Comparison of ENCODE assay signal across 9 cellular contexts in genomic region chr17:48647103-48647963, GRCh38. TPM values are rescaled to one million over a fixed set of nuclear protein-coding genes. Genes with fewer than 3 reads are reported as not detected.
A peak's percentile ranks its signal among the peaks of the same experiment; 100 is the strongest.
DNase-seq lines count a peak whose midpoint lies in the region; ATAC-seq and TF ChIP-seq lines count a peak whose summit lies in the region.
"Had no signal": no experiment of that assay in that cellular context is flagged by ENCODE, and none has a peak within 500 bp of the region (broad histone marks: within the 10 kb centered on the region; RNA-seq: fewer than 3 reads in every experiment).

No MANE protein-coding gene starts in this region.

- peaks cover 27 to 60% of the 10 kb centered on the region in 2 donors for H3K27me3 Mint-ChIP-seq in effector memory CD8-positive, alpha-beta T cell

- peak overlapping the region; percentile 80 to 91 for H3K4me3 Mint-ChIP-seq in effector memory CD8-positive, alpha-beta T cell

- H3K27ac ChIP-seq in MM.1S (ENCODE audit: low read length) (peak overlapping the region; percentile 28; the same call in 1 of the 2 replicates), osteoblast (ENCODE audit: low read depth, low read length) (no peak overlapping the region)

- ATAC-seq in effector memory CD8-positive, alpha-beta T cell (replicated peaks), result peak; percentile 11
- no peak for ATAC-seq in HG02870 (IDR thresholded peaks at IDR 0.05; ENCODE audit: unreplicated experiment)
- no peak for ATAC-seq in HG03439 (IDR thresholded peaks at IDR 0.05; ENCODE audit: unreplicated experiment)
- no peak for ATAC-seq in GM21360 (IDR thresholded peaks at IDR 0.05; ENCODE audit: unreplicated experiment)

- H3K9me3 Mint-ChIP-seq in effector memory CD8-positive, alpha-beta T cell, result no peaks in the 10 kb centered on the region

- H3K79me2 ChIP-seq in MM.1S (ENCODE audit: low read length) (no peaks in the 10 kb centered on the region), osteoblast (ENCODE audit: insufficient read depth, low read length) (no peaks in the 10 kb centered on the region)

- peak overlapping the region; percentile 65 for H3K9ac ChIP-seq in MM.1S (ENCODE audit: low read length)

- peak; percentile 58 for DNase-seq in ELF-1 (ENCODE audit: low read depth, low spot score)
- DNase-seq in MM.1S, result peak; percentile 70
- no peak for DNase-seq in effector memory CD8-positive, alpha-beta T cell
- DNase-seq in osteoblast (ENCODE audit: insufficient read length, low spot score, missing footprints), result peak; percentile 84
- no peak for DNase-seq in dermis blood vessel endothelial cell

- peaks cover 12% of the 10 kb centered on the region for H3K36me3 Mint-ChIP-seq in effector memory CD8-positive, alpha-beta T cell (ENCODE audit: insufficient read depth)

- no peaks in the 10 kb centered on the region for H3K36me3 ChIP-seq in MM.1S (replicated peaks; ENCODE audit: insufficient read depth, low read length)
- no peaks in the 10 kb centered on the region for H3K36me3 ChIP-seq in osteoblast (ENCODE audit: insufficient read depth, low read length)

- H2AFZ ChIP-seq in MM.1S (ENCODE audit: low read length) (peak overlapping the region; percentile 85), osteoblast (ENCODE audit: low read length) (peak overlapping the region; percentile 41)

- peaks cover 5% of the 10 kb centered on the region; the same call in 1 of the 2 replicates for H3K4me1 ChIP-seq in MM.1S (ENCODE audit: low read length)
- H3K4me1 ChIP-seq in osteoblast (ENCODE audit: insufficient read depth, low read length), result peaks cover 3% of the 10 kb centered on the region

- peaks cover 6% of the 10 kb centered on the region; the same call in 1 of the 2 replicates for H3K27me3 ChIP-seq in MM.1S (replicated peaks; ENCODE audit: insufficient read depth, low read length)
- peaks cover 78% of the 10 kb centered on the region for H3K27me3 ChIP-seq in osteoblast (ENCODE audit: insufficient read depth, low read length)

- H4K20me1 ChIP-seq in MM.1S (ENCODE audit: insufficient read depth, low read length) (no peaks in the 10 kb centered on the region), osteoblast (ENCODE audit: insufficient read depth, low read length) (no peaks in the 10 kb centered on the region)

- TF ChIP-seq CTCF in MM.1S (IDR thresholded peaks at IDR 0.05; ENCODE audit: low read length), result 0 out of 2 replicates have a peak, but pooled peaks have one; percentile 4
- no peak for TF ChIP-seq CTCF in osteoblast (IDR thresholded peaks at IDR 0.05; ENCODE audit: extremely low read depth, low read depth, low read length)

- H3K4me3 ChIP-seq in MM.1S (ENCODE audit: low read length), result peak overlapping the region; percentile 54
- peak overlapping the region; percentile 51 for H3K4me3 ChIP-seq in osteoblast (ENCODE audit: insufficient read depth, low read length)

- 0 out of 2 replicates have a peak, but pooled peaks cover 3% of the 10 kb centered on the region for H3F3A ChIP-seq in MM.1S (ENCODE audit: insufficient read depth, low read length)

- peak overlapping the region; percentile 76 to 86 for H3K27ac Mint-ChIP-seq in effector memory CD8-positive, alpha-beta T cell

- no peaks in the 10 kb centered on the region for H3K9me3 ChIP-seq in MM.1S (replicated peaks; ENCODE audit: insufficient read depth, low read length)
- H3K9me3 ChIP-seq in osteoblast (ENCODE audit: low read depth, low read length), result no peaks in the 10 kb centered on the region

- H3K9me2 ChIP-seq in MM.1S (replicated peaks; ENCODE audit: insufficient read depth, low read length), result no peaks in the 10 kb centered on the region

- peaks cover 19 to 26% of the 10 kb centered on the region in 2 donors for H3K4me1 Mint-ChIP-seq in effector memory CD8-positive, alpha-beta T cell (ENCODE audit: low read depth in 2 of 2)

- H3K4me2 ChIP-seq in MM.1S (ENCODE audit: low read depth, low read length) (peak overlapping the region; percentile 78), osteoblast (ENCODE audit: insufficient read depth, low read length) (peak overlapping the region; percentile 75)

RNA-seq across cellular contexts. Expression of gene HOXB9, which starts 21.2 kb away (rescaled TPM):
- total RNA-seq in osteoblast (not detected in 2 replicates), dermis blood vessel endothelial cell (0.47 and 1.0 TPM in 2 replicates)

RNA-seq across cellular contexts. Expression of gene HOXB8, which starts 32.2 kb away (rescaled TPM):
- not detected in 2 replicates for total RNA-seq in osteoblast
- 1.2 and 4.1 TPM in 2 replicates for total RNA-seq in dermis blood vessel endothelial cell

RNA-seq across cellular contexts. Expression of gene HOXB7, which starts 36.5 kb away (rescaled TPM):
- 0.36 TPM in 1 of 2 replicates, not detected in the other for total RNA-seq in osteoblast
- total RNA-seq in dermis blood vessel endothelial cell, result 9.9 and 11.4 TPM in 2 replicates

RNA-seq across cellular contexts. Expression of gene HOXB6, which starts 42.5 kb away (rescaled TPM):
- total RNA-seq in osteoblast (0.59 and 0.72 TPM in 2 replicates), dermis blood vessel endothelial cell (7.5 and 11.9 TPM in 2 replicates)

RNA-seq across cellular contexts. Expression of gene HOXB5, which starts 53.8 kb away (rescaled TPM):
- total RNA-seq in osteoblast, result not detected in 2 replicates
- total RNA-seq in dermis blood vessel endothelial cell, result 0.17 and 0.23 TPM in 2 replicates
- total RNA-seq: SK-MEL-5 had no signal

Comparison
In these comparisons a context has a peak if more than half of its experiments do, and no peak if none do; other contexts are left out.
1. DNase-seq: peak in ELF-1 (single experiment), MM.1S (single experiment) and osteoblast (single experiment); none in effector memory CD8-positive, alpha-beta T cell (0 of 3) and dermis blood vessel endothelial cell (single experiment).